ENCODE assay signal across 20 cellular contexts in genomic region chr5:36978196-36978595, GRCh38.
"Had no signal": no experiment of that assay in that cellular context is flagged by ENCODE, and none has a peak within 500 bp of the region (broad histone marks: within the 10 kb centered on the region; RNA-seq: fewer than 3 reads in every experiment).

No MANE protein-coding gene starts in this region.

- H3K27me3 Mint-ChIP-seq: naive thymus-derived CD8-positive, alpha-beta T cell; progenitor cell of endocrine pancreas had no signal

- H3K4me3 Mint-ChIP-seq: neural progenitor cell had no signal

- DNase-seq: dermis blood vessel endothelial cell; effector memory CD4-positive, alpha-beta T cell; foreskin keratinocyte; heart left ventricle; left cardiac atrium; left lung; naive thymus-derived CD8-positive, alpha-beta T cell; right lobe of liver; small intestine; stimulated activated CD4-positive, alpha-beta T cell treated with anti-CD3 and anti-CD28 coated beads, Interleukin-12 subunit alpha, Interleukin-12 subunit beta, amount 100 ng/mL, for 4 hours; stimulated activated CD4-positive, alpha-beta T cell treated with anti-CD3 and anti-CD28 coated beads, Interleukin-1b, Interleukin-23, amount 100 ng/mL, for 48 hours; stimulated activated CD4-positive, alpha-beta T cell treated with anti-CD3 and anti-CD28 coated beads, Interleukin-4, amount 100 ng/mL, for 1 hour; stimulated activated CD8-positive, alpha-beta memory T cell treated with anti-CD3 and anti-CD28 coated beads, Interleukin-4, amount 100 ng/mL, for 48 hours; stimulated activated naive CD4-positive, alpha-beta T cell treated with Interleukin-2 at 50 U/mL for 16 hours; stomach; thyroid gland; trophoblast cell had no signal

- ATAC-seq: foreskin keratinocyte; gastroesophageal sphincter; heart left ventricle; left cardiac atrium; left lung; naive thymus-derived CD8-positive, alpha-beta T cell; right lobe of liver had no signal

- H3K4me1 Mint-ChIP-seq: neural progenitor cell had no signal

- H3K27ac Mint-ChIP-seq: neural progenitor cell, progenitor cell of endocrine pancreas had no signal
